16 cellular contexts compared by ENCODE assay signal in the genomic region with DNA sequence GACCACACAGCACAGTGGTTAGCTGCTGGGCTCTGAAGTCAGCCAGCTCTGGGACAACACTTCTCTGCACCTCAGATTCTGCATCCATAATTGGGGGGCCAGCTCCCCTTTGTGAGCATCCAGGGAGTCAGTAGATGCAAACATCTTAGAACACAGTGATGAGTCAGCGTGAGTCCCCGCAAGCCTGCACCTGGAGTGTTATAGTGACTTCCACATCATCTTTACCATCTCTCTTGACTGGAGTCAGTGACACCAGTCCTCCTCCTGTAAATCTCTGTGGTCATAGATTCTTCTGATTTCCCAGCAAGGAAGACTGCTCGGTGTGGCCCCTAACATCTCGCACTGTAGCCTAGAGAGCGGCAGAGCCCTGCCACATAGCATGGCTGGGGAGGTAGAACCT. TPM values are rescaled to one million over a fixed set of nuclear protein-coding genes. Genes with fewer than 3 reads are reported as not detected.
DNase-seq lines count a peak whose midpoint lies in the region; FAIRE-seq and TF ChIP-seq lines count a peak whose summit lies in the region.
"Had no signal": no experiment of that assay in that cellular context is flagged by ENCODE, and none has a peak within 500 bp of the region (broad histone marks: within the 10 kb centered on the region; RNA-seq: fewer than 3 reads in every experiment).

No MANE protein-coding gene starts in this region.

- H3K36me3 ChIP-seq in bronchial epithelial cell (ENCODE audit: control insufficient read depth, insufficient read depth, low read length) = no peaks in the 10 kb centered on the region
- H3K36me3 ChIP-seq: spleen had no signal

- H3K4me3 Mint-ChIP-seq in neural crest cell = peak overlapping the region; percentile 74
- H3K4me3 Mint-ChIP-seq: central memory CD8-positive, alpha-beta T cell; H9; naive thymus-derived CD8-positive, alpha-beta T cell had no signal

- no peaks in the 10 kb centered on the region for H3K27me3 ChIP-seq in bronchial epithelial cell (ENCODE audit: control insufficient read depth, insufficient read depth, low read length)

- FAIRE-seq in bronchial epithelial cell (lab: Jason Lieb, UNC) = peak; percentile 94

- peaks cover 24% of the 10 kb centered on the region for H3K4me1 Mint-ChIP-seq in neural crest cell
- H3K4me1 Mint-ChIP-seq: central memory CD8-positive, alpha-beta T cell had no signal

- no peak for TF ChIP-seq CTCF in 22Rv1 (IDR thresholded peaks at IDR 0.05)
- no peak for TF ChIP-seq CTCF in bronchial epithelial cell (IDR thresholded peaks at IDR 0.05; ENCODE audit: insufficient read depth, low read length, severe bottlenecking)
- TF ChIP-seq CTCF in neural crest cell (conservative IDR thresholded peaks at IDR 0.05) = no peak

- H3K9me3 Mint-ChIP-seq in neural crest cell = no peaks in the 10 kb centered on the region
- H3K9me3 Mint-ChIP-seq: central memory CD8-positive, alpha-beta T cell; H9; naive thymus-derived CD8-positive, alpha-beta T cell had no signal

- H3K4me3 ChIP-seq in bronchial epithelial cell (ENCODE audit: low read depth, low read length) = no peak overlapping the region
- H3K4me3 ChIP-seq: spleen had no signal

- H3K27ac ChIP-seq in 22Rv1 = peak overlapping the region; percentile 98

- H3K27me3 Mint-ChIP-seq in neural crest cell (ENCODE audit: low read depth) = no peaks in the 10 kb centered on the region

- DNase-seq in M059J (ENCODE audit: low read depth) (peak; percentile 80), bronchial epithelial cell (ENCODE audit: low read depth) (peak; percentile 64), neural crest cell (ENCODE audit: low read depth, low spot score) (no peak), dermis blood vessel endothelial cell (no peak), NCI-H345 treated with DMSO at 0.1 percent for 48 hours (lab: John Stamatoyannopoulos, UW; ENCODE audit: unreplicated experiment) (no peak), OCI-M2 (lab: John Stamatoyannopoulos, UW; ENCODE audit: unreplicated experiment) (no peak)
- DNase-seq in activated CD4-positive, CD25-positive, alpha-beta regulatory T cell (lab: John Stamatoyannopoulos, UW) = no peak
- DNase-seq: activated gamma-delta T cell treated with Interleukin-2 at 50 U/mL for 16 hours; DMS79; H9; naive thymus-derived CD8-positive, alpha-beta T cell; NCI-H1417 treated with DMSO at 0.1 percent for 48 hours; NCI-H82; spleen had no signal

- H3K27ac Mint-ChIP-seq in neural crest cell (ENCODE audit: unreplicated experiment) = peak overlapping the region; percentile 57
- H3K27ac Mint-ChIP-seq: naive thymus-derived CD8-positive, alpha-beta T cell had no signal

- H3K36me3 Mint-ChIP-seq in neural crest cell (ENCODE audit: low read depth) = no peaks in the 10 kb centered on the region
- H3K36me3 Mint-ChIP-seq: naive thymus-derived CD8-positive, alpha-beta T cell had no signal

RNA-seq across cellular contexts. Expression of a gene that starts 13.9 kb away (rescaled TPM):
- total RNA-seq in M059J (2014; rRNA removed; shearing (Covaris generic)) = not detected in 2 replicates
- total RNA-seq in bronchial epithelial cell = 1.6 and 13.3 TPM in 2 replicates
- total RNA-seq in neural crest cell = not detected in 2 replicates
- total RNA-seq in dermis blood vessel endothelial cell = 0.17 TPM in 1 of 2 replicates, not detected in the other
- total RNA-seq: naive thymus-derived CD8-positive, alpha-beta T cell; spleen had no signal

Comparison
In these comparisons a context has a peak if more than half of its experiments do, and no peak if none do; other contexts are left out.
1. DNase-seq: peak in M059J (single experiment) and bronchial epithelial cell (single experiment); none in neural crest cell (single experiment), dermis blood vessel endothelial cell (single experiment), activated CD4-positive, CD25-positive, alpha-beta regulatory T cell (0 of 4), NCI-H345 treated with DMSO at 0.1 percent for 48 hours (single experiment) and OCI-M2 (single experiment).